ENCODE assay signal across 8 cellular contexts in the genomic region with DNA sequence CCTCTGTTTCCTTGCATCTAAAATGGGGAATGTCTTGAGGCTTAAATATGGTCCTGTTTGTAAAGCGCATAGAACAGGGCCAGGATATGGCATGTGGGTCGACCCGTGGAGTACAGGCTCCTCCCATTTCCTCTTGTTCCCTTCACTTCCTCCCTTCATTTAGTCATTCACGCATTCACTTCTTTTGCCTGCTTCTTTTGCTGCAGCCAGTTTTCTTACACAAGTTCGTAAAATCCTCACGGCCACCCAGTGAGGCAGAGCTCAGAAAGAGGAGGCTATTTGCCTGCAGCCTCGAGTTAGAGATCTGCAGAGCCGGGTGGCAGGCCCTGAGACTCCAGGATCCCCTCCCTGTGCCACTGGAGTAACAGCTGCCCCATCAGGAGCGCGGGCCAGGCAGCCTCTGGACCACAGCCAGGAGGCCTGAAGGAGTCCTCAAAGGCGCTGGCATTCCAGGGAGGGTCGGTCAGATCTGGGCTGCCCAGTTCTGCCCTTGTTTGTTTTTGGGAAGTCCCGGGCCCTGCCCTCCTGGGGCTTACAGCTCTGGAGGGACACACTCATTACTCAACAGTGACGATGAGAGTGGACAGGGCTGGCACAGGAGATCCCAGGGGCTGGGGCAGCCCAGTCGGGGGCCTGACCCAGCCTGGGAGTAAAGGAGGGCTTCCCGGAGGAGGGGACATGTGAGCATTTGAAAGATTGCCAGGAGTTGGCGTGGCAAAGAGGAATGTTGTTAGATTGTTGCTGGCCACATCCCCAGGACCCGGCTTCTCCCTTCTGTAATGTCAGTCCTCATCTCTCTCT. TPM values are rescaled to one million over a fixed set of nuclear protein-coding genes. Genes with fewer than 3 reads are reported as not detected.
DNase-seq lines count a peak whose midpoint lies in the region; ATAC-seq, FAIRE-seq and TF ChIP-seq lines count a peak whose summit lies in the region.

No MANE protein-coding gene starts in this region.

- H3K27me3 Mint-ChIP-seq in GM23338 (ENCODE audit: insufficient read depth, low read depth, poor library complexity) (peaks cover 16% of the 10 kb centered on the region), activated B cell treated with CpG ODN at 0.5 μM for 24 hours (no peaks in the 10 kb centered on the region)

- H3K9me3 Mint-ChIP-seq in GM23338 (no peaks in the 10 kb centered on the region), activated B cell treated with CpG ODN at 0.5 μM for 24 hours (no peaks in the 10 kb centered on the region)

- no peaks in the 10 kb centered on the region for H3F3A ChIP-seq in GM23338 (replicated peaks; ENCODE audit: low read depth)

- H3K4me1 ChIP-seq in ACC112 (ENCODE audit: control insufficient read depth, insufficient read depth, low read length, unreplicated experiment): peaks cover 25% of the 10 kb centered on the region
- peaks cover 26% of the 10 kb centered on the region for H3K4me1 ChIP-seq in GM23338 (ENCODE audit: insufficient read depth)
- peaks cover 8 to 16% of the 10 kb centered on the region in 2 donors for H3K4me1 ChIP-seq in small intestine (ENCODE audit: control insufficient read depth in 2 of 2, insufficient read depth in 1 of 2, low read depth in 1 of 2, low read length in 1 of 2)

- no peak for FAIRE-seq in small intestine (lab: Jason Lieb, UNC)

- H3K36me3 Mint-ChIP-seq in GM23338 (ENCODE audit: low read depth): peaks cover 47% of the 10 kb centered on the region
- peaks cover 34% of the 10 kb centered on the region for H3K36me3 Mint-ChIP-seq in activated B cell treated with CpG ODN at 0.5 μM for 24 hours (ENCODE audit: low read depth)

- H3K4me2 ChIP-seq in GM23338: peak overlapping the region; percentile 55

- no peaks in the 10 kb centered on the region for H3K9me3 ChIP-seq in small intestine (ENCODE audit: control insufficient read depth, low read depth)

- peaks cover 20% of the 10 kb centered on the region for H4K20me1 ChIP-seq in GM23338 (replicated peaks; ENCODE audit: insufficient read depth)

- no peaks in the 10 kb centered on the region for H3K9me2 ChIP-seq in GM23338 (ENCODE audit: insufficient read depth)

- H3K79me2 ChIP-seq in ACC112 (ENCODE audit: control insufficient read depth, insufficient read depth, low read length, unreplicated experiment) (peaks cover 54% of the 10 kb centered on the region), GM23338 (replicated peaks; ENCODE audit: insufficient read depth) (peaks cover 62% of the 10 kb centered on the region)

- H3K4me3 Mint-ChIP-seq in GM23338 (peak overlapping the region; percentile 2; the same call in 1 of the 3 replicates), activated B cell treated with CpG ODN at 0.5 μM for 24 hours (peak overlapping the region; percentile 67)

- peaks cover 44% of the 10 kb centered on the region for H3K4me1 Mint-ChIP-seq in GM23338
- peaks cover 70% of the 10 kb centered on the region for H3K4me1 Mint-ChIP-seq in activated B cell treated with CpG ODN at 0.5 μM for 24 hours

- DNase-seq in GM23338 (ENCODE audit: low spot score) (peak; percentile 27), activated B cell treated with CpG ODN at 0.5 μM for 24 hours (no peak), fibroblast of the aortic adventitia (ENCODE audit: low read depth) (peak; percentile 67), small intestine (peak; percentile 28), NCI-H1092 treated with DMSO at 0.1 percent for 48 hours (lab: John Stamatoyannopoulos, UW) (no peak), NCI-H1930 (lab: John Stamatoyannopoulos, UW) (no peak)

- H3K27ac ChIP-seq in ACC112 (ENCODE audit: low read depth, low read length) (peak overlapping the region; percentile 58), GM23338 (ENCODE audit: low read depth) (peak overlapping the region; percentile 78; the same call in 1 of the 2 replicates), small intestine (ENCODE audit: low read depth in 1 of 2, low read length in 1 of 2) (peak overlapping the region; percentile 5 to 66)

- peak overlapping the region; percentile 32 for H3K27ac Mint-ChIP-seq in GM23338
- peak overlapping the region; percentile 85 for H3K27ac Mint-ChIP-seq in activated B cell treated with CpG ODN at 0.5 μM for 24 hours

- POLR2A ChIA-PET in activated B cell treated with CpG ODN at 0.5 μM for 24 hours (lab: Charles Lee): no interaction called here

- intact Hi-C loops in activated B cell treated with CpG ODN at 0.5 μM for 24 hours (cut with micrococcal nuclease): no loop called here

- ATAC-seq in GM23338 (no peak), activated B cell treated with CpG ODN at 0.5 μM for 24 hours (ENCODE audit: low read depth) (no peak), GM19467 (IDR thresholded peaks at IDR 0.05; ENCODE audit: unreplicated experiment) (no peak)

- H3K27me3 ChIP-seq in ACC112 (ENCODE audit: insufficient read depth, low read length): no peaks in the 10 kb centered on the region
- H3K27me3 ChIP-seq in GM23338 (ENCODE audit: insufficient read depth): no peaks in the 10 kb centered on the region
- no peaks in the 10 kb centered on the region for H3K27me3 ChIP-seq in small intestine (ENCODE audit: control insufficient read depth in 2 of 2, insufficient read depth in 2 of 2, low read length in 2 of 2)

- H3K4me3 ChIP-seq in ACC112 (ENCODE audit: low read depth, low read length) (peak overlapping the region; percentile 34), GM23338 (no peak overlapping the region), fibroblast of the aortic adventitia (ENCODE audit: low read depth, low read length) (no peak overlapping the region), small intestine (ENCODE audit: low read depth in 1 of 2, low read length in 2 of 2) (no peak overlapping the region)

- CTCF ChIA-PET in activated B cell treated with CpG ODN at 0.5 μM for 24 hours (lab: Charles Lee): no interaction called here

- H3K36me3 ChIP-seq in ACC112 (ENCODE audit: insufficient read depth, low read length) (no peaks in the 10 kb centered on the region), GM23338 (ENCODE audit: insufficient read depth) (peaks cover 13% of the 10 kb centered on the region), small intestine (ENCODE audit: control insufficient read depth in 2 of 2, insufficient read depth in 2 of 2, low read length in 2 of 2) (peaks cover 4 to 9% of the 10 kb centered on the region in 2 donors)

- TF ChIP-seq CTCF in GM23338 (conservative IDR thresholded peaks at IDR 0.05; ENCODE audit: low read depth in 2 of 2) (no peak), activated B cell treated with CpG ODN at 0.5 μM for 24 hours (IDR thresholded peaks at IDR 0.05) (no peak), fibroblast of the aortic adventitia (IDR thresholded peaks at IDR 0.05; ENCODE audit: insufficient read depth, low read length) (no peak)

- H2AFZ ChIP-seq in ACC112 (ENCODE audit: low read length, unreplicated experiment) (no peak overlapping the region), GM23338 (no peak overlapping the region)

- 41 to 47% (median 44%) methylated on average over 18 of the region's 18 CpGs for WGBS in small intestine, 3 donors

TF ChIP-seq in GM23338, 12 proteins besides CTCF, POLR2A, EP300 and RAD21 (continues in another document):
- TF ChIP-seq, protein P1, sequence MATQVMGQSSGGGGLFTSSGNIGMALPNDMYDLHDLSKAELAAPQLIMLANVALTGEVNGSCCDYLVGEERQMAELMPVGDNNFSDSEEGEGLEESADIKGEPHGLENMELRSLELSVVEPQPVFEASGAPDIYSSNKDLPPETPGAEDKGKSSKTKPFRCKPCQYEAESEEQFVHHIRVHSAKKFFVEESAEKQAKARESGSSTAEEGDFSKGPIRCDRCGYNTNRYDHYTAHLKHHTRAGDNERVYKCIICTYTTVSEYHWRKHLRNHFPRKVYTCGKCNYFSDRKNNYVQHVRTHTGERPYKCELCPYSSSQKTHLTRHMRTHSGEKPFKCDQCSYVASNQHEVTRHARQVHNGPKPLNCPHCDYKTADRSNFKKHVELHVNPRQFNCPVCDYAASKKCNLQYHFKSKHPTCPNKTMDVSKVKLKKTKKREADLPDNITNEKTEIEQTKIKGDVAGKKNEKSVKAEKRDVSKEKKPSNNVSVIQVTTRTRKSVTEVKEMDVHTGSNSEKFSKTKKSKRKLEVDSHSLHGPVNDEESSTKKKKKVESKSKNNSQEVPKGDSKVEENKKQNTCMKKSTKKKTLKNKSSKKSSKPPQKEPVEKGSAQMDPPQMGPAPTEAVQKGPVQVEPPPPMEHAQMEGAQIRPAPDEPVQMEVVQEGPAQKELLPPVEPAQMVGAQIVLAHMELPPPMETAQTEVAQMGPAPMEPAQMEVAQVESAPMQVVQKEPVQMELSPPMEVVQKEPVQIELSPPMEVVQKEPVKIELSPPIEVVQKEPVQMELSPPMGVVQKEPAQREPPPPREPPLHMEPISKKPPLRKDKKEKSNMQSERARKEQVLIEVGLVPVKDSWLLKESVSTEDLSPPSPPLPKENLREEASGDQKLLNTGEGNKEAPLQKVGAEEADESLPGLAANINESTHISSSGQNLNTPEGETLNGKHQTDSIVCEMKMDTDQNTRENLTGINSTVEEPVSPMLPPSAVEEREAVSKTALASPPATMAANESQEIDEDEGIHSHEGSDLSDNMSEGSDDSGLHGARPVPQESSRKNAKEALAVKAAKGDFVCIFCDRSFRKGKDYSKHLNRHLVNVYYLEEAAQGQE (IDR thresholded peaks at IDR 0.05; ENCODE audit: unreplicated experiment): no peak
- TF ChIP-seq JUNB (IDR thresholded peaks at IDR 0.05; ENCODE audit: unreplicated experiment) (no peak), ZNF114 (CRISPR knock-in tag; IDR thresholded peaks at IDR 0.05) (no peak), POLR2AphosphoS5 (IDR thresholded peaks at IDR 0.05; ENCODE audit: low read depth) (no peak), NANOG (IDR thresholded peaks at IDR 0.05; ENCODE audit: borderline replicate concordance) (no peak), EZH2 (IDR thresholded peaks at IDR 0.05; ENCODE audit: low read depth, unreplicated experiment) (no peak), STAT1 (IDR thresholded peaks at IDR 0.05; ENCODE audit: unreplicated experiment) (no peak)

RNA-seq across cellular contexts. Expression of a gene that starts 4.6 kb away (rescaled TPM):
- 111 and 123 TPM in 2 replicates for total RNA-seq in GM23338 (2014; rRNA removed; shearing (Covaris generic))
- 45.3 and 51.6 TPM in 2 replicates for polyA plus RNA-seq in GM23338 (2016; fragmentation: Nextera tagmentation; extraction: Ambion mirVana)
- total RNA-seq in activated B cell treated with CpG ODN at 0.5 μM for 24 hours: 49.1 and 57.7 TPM in 2 replicates
- 14.9 and 52.4 TPM in 2 replicates for total RNA-seq in fibroblast of the aortic adventitia (ENCODE audit: low replicate concordance)
- 10 to 100 TPM; 24.0 to 48.9 (median 30.0) TPM for polyA plus RNA-seq in small intestine

RNA-seq across cellular contexts. Expression of a gene that starts 54.6 kb away (rescaled TPM):
- 34.1 and 70.5 TPM in 2 replicates for total RNA-seq in GM23338 (2014; rRNA removed; shearing (Covaris generic))
- polyA plus RNA-seq in GM23338 (2016; fragmentation: Nextera tagmentation; extraction: Ambion mirVana): 20.4 and 20.8 TPM in 2 replicates
- total RNA-seq in activated B cell treated with CpG ODN at 0.5 μM for 24 hours: not detected in 2 replicates
- 0.49 and 0.99 TPM in 2 replicates for total RNA-seq in fibroblast of the aortic adventitia (ENCODE audit: low replicate concordance)
- 10 to 100 TPM in 1 of 3 donors, 1 to 10 TPM in 1, under 1 TPM in 1; 0.89 to 27.9 (median 4.1) TPM for polyA plus RNA-seq in small intestine

Comparison
In these comparisons a context has a peak if more than half of its experiments do, and no peak if none do; other contexts are left out.
1. DNase-seq: peak in GM23338 (single experiment), fibroblast of the aortic adventitia (single experiment) and small intestine (single experiment); none in activated B cell treated with CpG ODN at 0.5 μM for 24 hours (single experiment), NCI-H1092 treated with DMSO at 0.1 percent for 48 hours (single experiment) and NCI-H1930 (0 of 2).
2. RNA of a gene that starts 54.6 kb away (total RNA-seq): 34.1 to 70.5 TPM in GM23338; 0.49 to 0.99 TPM in fibroblast of the aortic adventitia and not detected in activated B cell treated with CpG ODN at 0.5 μM for 24 hours; every median in the first group is over 10 times any median in the second.
3. Peak in every context shown above with its lines, with median percentiles within 50 percentile points of each other: H3K27ac ChIP-seq.